In the genomic region with DNA sequence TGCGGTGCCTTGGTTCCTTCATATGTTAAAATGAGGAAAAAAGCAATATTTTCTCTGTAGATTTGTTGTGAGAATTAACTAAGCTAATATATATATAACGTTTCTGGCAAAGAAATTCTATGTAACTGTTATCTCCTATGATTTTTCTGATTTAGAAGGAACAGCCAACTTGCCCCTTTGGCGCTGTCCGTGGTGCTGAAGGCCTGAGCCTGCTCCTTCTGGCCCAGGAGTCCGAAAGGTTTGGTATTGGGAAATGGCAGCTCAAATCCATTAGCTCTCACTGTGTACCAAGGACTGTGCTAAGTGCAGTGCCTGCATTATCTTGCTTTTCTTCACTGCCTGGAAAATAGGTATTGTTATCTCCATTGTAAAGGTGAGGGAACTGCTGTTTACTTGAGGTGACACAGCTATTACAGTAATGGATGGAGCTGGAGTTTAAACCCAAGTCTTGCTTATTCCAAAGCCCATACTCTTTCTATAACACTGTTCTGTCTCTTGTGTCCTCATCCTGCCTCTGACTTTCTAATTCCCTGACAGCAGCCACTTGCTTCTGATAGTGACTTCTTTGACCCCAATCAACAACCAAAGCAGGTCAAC, we compare ENCODE assay signal across 9 cellular contexts. TPM values are rescaled to one million over a fixed set of nuclear protein-coding genes. Genes with fewer than 3 reads are reported as not detected.
A peak's percentile ranks its signal among the peaks of the same experiment; 100 is the strongest.
DNase-seq lines count a peak whose midpoint lies in the region; ATAC-seq lines count a peak whose summit lies in the region.
"Had no signal": no experiment of that assay in that cellular context is flagged by ENCODE, and none has a peak within 500 bp of the region (broad histone marks: within the 10 kb centered on the region; RNA-seq: fewer than 3 reads in every experiment).

No MANE protein-coding gene starts in this region.

- H3K36me3 ChIP-seq in MG63 (no peaks in the 10 kb centered on the region), mesendoderm (ENCODE audit: control insufficient read depth, insufficient read depth, low read length) (no peaks in the 10 kb centered on the region)

- no peak overlapping the region for H3K4ac ChIP-seq in mesendoderm (ENCODE audit: low read depth, low read length)

- H3K56ac ChIP-seq in mesendoderm (ENCODE audit: low read length): no peak overlapping the region

- H3K27me3 ChIP-seq in MG63: no peaks in the 10 kb centered on the region
- H3K27me3 ChIP-seq in mesendoderm (ENCODE audit: insufficient read depth, low read length, poor library complexity): no peaks in the 10 kb centered on the region

- H2BK5ac ChIP-seq in mesendoderm (ENCODE audit: low read length): no peak overlapping the region

- H3K36me3 Mint-ChIP-seq in T-helper 17 cell (ENCODE audit: low read depth): no peaks in the 10 kb centered on the region

- H3K4me3 ChIP-seq in MG63: no peak overlapping the region
- no peak overlapping the region for H3K4me3 ChIP-seq in mesendoderm (ENCODE audit: low read length)
- H3K4me3 ChIP-seq: dorsolateral prefrontal cortex had no signal

- H3K4me2 ChIP-seq in mesendoderm (ENCODE audit: low read length): no peak overlapping the region

- H4K8ac ChIP-seq in mesendoderm (ENCODE audit: low read depth, low read length): no peak overlapping the region

- H3K18ac ChIP-seq in mesendoderm (ENCODE audit: low read length): no peak overlapping the region

- no peak overlapping the region for H3K27ac Mint-ChIP-seq in T-helper 17 cell

- no peak overlapping the region for H2BK15ac ChIP-seq in mesendoderm (replicated peaks; ENCODE audit: low read depth)

- no peak overlapping the region for H3K23ac ChIP-seq in mesendoderm (ENCODE audit: low read length)

- H3K79me2 ChIP-seq in mesendoderm (ENCODE audit: control insufficient read depth, insufficient read depth, low read length): no peaks in the 10 kb centered on the region

- no peaks in the 10 kb centered on the region for H3K27me3 Mint-ChIP-seq in T-helper 17 cell

- ATAC-seq in GM21529 (IDR thresholded peaks at IDR 0.05; ENCODE audit: unreplicated experiment): no peak
- no peak for ATAC-seq in GM18520 (IDR thresholded peaks at IDR 0.05; ENCODE audit: unreplicated experiment)
- no peak for ATAC-seq in T-helper 17 cell

- H3K4me1 Mint-ChIP-seq in T-helper 17 cell: no peaks in the 10 kb centered on the region

- no peak overlapping the region for H3K4me3 Mint-ChIP-seq in T-helper 17 cell

- no peaks in the 10 kb centered on the region for H3K4me1 ChIP-seq in mesendoderm (ENCODE audit: control insufficient read depth, low read depth, low read length)

- no peak overlapping the region for H2AK5ac ChIP-seq in mesendoderm (ENCODE audit: low read length)

- no peak overlapping the region for H3K9ac ChIP-seq in mesendoderm (ENCODE audit: low read length)

- H2BK120ac ChIP-seq in mesendoderm (ENCODE audit: low read depth, low read length): no peak overlapping the region

- DNase-seq in CD1c-positive myeloid dendritic cell (ENCODE audit: extremely low spot score) (peak; percentile 30), MG63 (peak; percentile 31), amniotic epithelial cell (ENCODE audit: low read depth) (peak; percentile 16), mesendoderm (peak; percentile 64), NCI-H2081 treated with DMSO at 0.1 percent for 48 hours (lab: John Stamatoyannopoulos, UW) (no peak), T-helper 17 cell (no peak)

- H3K27ac ChIP-seq in mesendoderm (ENCODE audit: low read depth, low read length): no peak overlapping the region
- H3K27ac ChIP-seq: dorsolateral prefrontal cortex had no signal

- no peaks in the 10 kb centered on the region; the same call in 1 of the 2 replicates for H3K9me3 ChIP-seq in MG63
- peaks cover 2% of the 10 kb centered on the region for H3K9me3 ChIP-seq in T-helper 17 cell (ENCODE audit: control insufficient read depth, low read length, poor library complexity, severe bottlenecking)

- H4K5ac ChIP-seq in mesendoderm (ENCODE audit: low read length): no peak overlapping the region

- H3K79me1 ChIP-seq in mesendoderm (ENCODE audit: low read length): no peaks in the 10 kb centered on the region

- WGBS in mesendoderm (ENCODE audit: extremely low coverage, insufficient coverage, low lambda C conversion rate): no CpG with 5 or more reads among the region's 5 CpGs

RNA-seq across cellular contexts. Expression of gene C1QL2, which starts 52.2 kb away (rescaled TPM):
- not detected in 2 replicates for total RNA-seq in MG63 (2014; rRNA removed; shearing (Covaris generic); ENCODE audit: low replicate concordance)
- 0.22 TPM for polyA plus RNA-seq in mesendoderm (2013, experiment 1 of 2)
- polyA plus RNA-seq in mesendoderm (2013, experiment 2 of 2): 0.21 TPM
- total RNA-seq in T-helper 17 cell: not detected

Comparison
In these comparisons a context has a peak if more than half of its experiments do, and no peak if none do; other contexts are left out.
1. DNase-seq: peak in CD1c-positive myeloid dendritic cell (single experiment), MG63 (single experiment), amniotic epithelial cell (single experiment) and mesendoderm (single experiment); none in NCI-H2081 treated with DMSO at 0.1 percent for 48 hours (single experiment) and T-helper 17 cell (0 of 3).